8 cellular contexts compared by ENCODE assay signal in the genomic region with DNA sequence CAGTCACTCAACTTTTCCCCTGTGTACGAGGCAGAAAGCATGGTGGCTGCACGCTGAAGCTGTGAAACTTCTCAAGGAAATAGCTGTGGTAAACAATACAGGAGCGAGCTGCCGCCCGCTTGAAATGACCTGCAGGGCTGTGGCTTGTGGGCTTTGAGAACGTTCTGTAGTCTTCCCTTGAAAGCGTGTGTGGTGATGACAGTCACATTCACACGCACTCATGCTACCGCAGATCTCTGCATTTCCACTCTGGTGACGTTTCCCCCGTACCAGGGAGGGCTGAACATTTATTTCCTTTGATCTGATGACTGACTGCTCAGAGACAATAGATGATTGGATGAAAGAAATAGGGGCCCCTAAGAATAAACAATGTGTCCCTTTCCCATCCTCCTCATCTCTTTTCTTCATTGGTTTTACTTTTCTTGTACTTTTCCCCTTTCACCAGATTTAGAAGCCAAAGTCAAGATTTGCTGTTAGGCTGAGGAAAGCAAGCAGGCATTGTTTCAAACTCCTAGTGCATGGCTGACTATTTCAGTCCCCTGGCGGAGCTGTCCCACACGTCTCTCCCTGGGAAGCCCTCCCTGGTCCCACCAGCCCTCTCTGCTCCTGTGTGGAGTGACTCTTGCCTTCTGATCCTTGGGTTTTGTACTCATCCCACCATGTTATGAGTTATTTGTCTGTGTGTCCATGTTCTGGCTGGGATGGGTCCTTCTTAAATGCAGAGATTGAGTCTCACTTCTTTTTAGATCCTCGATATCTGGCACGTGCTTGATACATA. TPM values are rescaled to one million over a fixed set of nuclear protein-coding genes. Genes with fewer than 3 reads are reported as not detected.
DNase-seq lines count a peak whose midpoint lies in the region; ATAC-seq, FAIRE-seq and TF ChIP-seq lines count a peak whose summit lies in the region.

No MANE protein-coding gene starts in this region.

- H3K9me3 ChIP-seq in uterus, result no peaks in the 10 kb centered on the region

- no peaks in the 10 kb centered on the region for H3K36me3 ChIP-seq in uterus

- no peaks in the 10 kb centered on the region for H3K4me1 ChIP-seq in uterus

- peak; percentile 32 for ATAC-seq in HG03039 (IDR thresholded peaks at IDR 0.05; ENCODE audit: unreplicated experiment)
- ATAC-seq in HG03439 (IDR thresholded peaks at IDR 0.05; ENCODE audit: unreplicated experiment), result no peak

- intact Hi-C loops in uterus (cut with DNase I; ENCODE audit: low total_unique reads), result no loop called here

- in situ Hi-C loops in GM13977 (cut with MboI; ENCODE audit: low pct_unique_long_range_greater_than_20kb, low sequenced_read_pairs, unreplicated experiment), result no loop called here

- TF ChIP-seq POLR2A in uterus (IDR thresholded peaks at IDR 0.05), result no peak

- DNase-seq in GM13977 (ENCODE audit: low spot score) (peak; percentile 67), dermis blood vessel endothelial cell (peak; percentile 21), pons (ENCODE audit: low spot score) (peak; percentile 44), uterus (no peak), D721Med (ENCODE audit: insufficient read length, low spot score) (no peak)
- DNase-seq in activated CD4-positive, alpha-beta T cell treated with anti-CD3 and anti-CD28 coated beads for 1 hour, result peak; percentile 82

- H3K27ac ChIP-seq in uterus, result peak overlapping the region; percentile 75 to 78

- FAIRE-seq in D721Med (lab: Jason Lieb, UNC), result no peak

- H3K27me3 ChIP-seq in uterus, result no peaks in the 10 kb centered on the region

- no peak overlapping the region for H3K4me3 ChIP-seq in uterus

- TF ChIP-seq CTCF in GM13977 (IDR thresholded peaks at IDR 0.05; ENCODE audit: extremely low read depth, insufficient read depth, missing control alignments), result no peak
- no peak for TF ChIP-seq CTCF in uterus (IDR thresholded peaks at IDR 0.05)
- TF ChIP-seq CTCF in D721Med (IDR thresholded peaks at IDR 0.05; ENCODE audit: insufficient read depth, missing control alignments), result no peak

RNA-seq across cellular contexts. Expression of gene SYTL3, which starts 3.9 kb away (rescaled TPM):
- total RNA-seq in dermis blood vessel endothelial cell, result 0.70 and 0.85 TPM in 2 replicates
- 10 to 100 TPM in 1 of 4 donors, 1 to 10 TPM in 2, under 1 TPM in 1; 0.51 to 12.4 (median 3.3) TPM for total RNA-seq in uterus

RNA-seq across cellular contexts. Expression of gene DYNLT1, which starts 9.2 kb away (rescaled TPM):
- total RNA-seq in dermis blood vessel endothelial cell (68.1 and 80.2 TPM in 2 replicates), uterus (100 to 1,000 TPM in 3 of 4 donors, 10 to 100 TPM in 1; 68.2 to 134 (median 114) TPM)

Comparison
In these comparisons a context has a peak if more than half of its experiments do, and no peak if none do; other contexts are left out.
1. DNase-seq: peak in GM13977 (single experiment), activated CD4-positive, alpha-beta T cell treated with anti-CD3 and anti-CD28 coated beads for 1 hour (single experiment), dermis blood vessel endothelial cell (single experiment) and pons (single experiment); none in uterus (0 of 2) and D721Med (single experiment).